Comparison of ENCODE assay signal across 10 cellular contexts in the genomic region with DNA sequence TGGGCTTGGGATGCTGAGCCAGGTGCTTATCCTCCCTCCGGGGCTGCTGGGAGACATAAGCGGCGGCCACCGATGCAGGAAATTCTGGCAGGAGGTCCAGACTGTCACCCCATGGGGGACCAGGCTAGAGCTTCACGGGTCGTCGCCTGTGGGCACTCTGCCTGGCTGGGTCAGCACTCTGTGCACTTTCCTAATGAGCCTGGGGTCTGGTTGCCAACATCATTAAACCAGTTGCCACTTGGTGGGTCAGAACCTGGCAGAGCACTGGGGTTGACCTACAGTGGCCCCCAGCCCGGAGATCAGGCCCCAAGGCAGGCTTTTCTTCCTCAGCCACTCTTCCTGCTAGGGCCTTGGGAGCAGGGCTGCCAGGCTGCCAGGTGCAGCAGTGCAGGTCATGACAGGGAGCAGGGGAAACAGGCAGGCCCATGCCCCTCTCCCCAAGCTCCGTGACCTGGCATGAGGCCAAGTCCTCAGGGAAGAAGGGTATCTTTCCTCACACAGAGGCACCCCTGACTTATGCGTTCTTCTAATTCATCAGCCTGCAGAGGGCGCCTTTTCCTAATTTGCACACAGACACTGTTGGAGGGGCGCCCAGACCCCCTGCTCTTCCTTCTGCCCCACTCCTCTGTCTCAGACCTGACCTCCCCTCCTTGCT.
A peak's percentile ranks its signal among the peaks of the same experiment; 100 is the strongest.
DNase-seq lines count a peak whose midpoint lies in the region; ATAC-seq lines count a peak whose summit lies in the region.
"Had no signal": no experiment of that assay in that cellular context is flagged by ENCODE, and none has a peak within 500 bp of the region (broad histone marks: within the 10 kb centered on the region; RNA-seq: fewer than 3 reads in every experiment).

No MANE protein-coding gene starts in this region.

- H3K27ac Mint-ChIP-seq in activated CD4-positive, alpha-beta memory T cell treated with anti-CD3 and anti-CD28 coated beads for 36 hours: no peak overlapping the region
- no peak overlapping the region for H3K27ac Mint-ChIP-seq in activated CD4-positive, alpha-beta memory T cell treated with anti-CD3 and anti-CD28 coated beads, Interleukin-2, amount 10 ng/mL, durations not matched to agents 7 days and 5 days

- H3K9me3 Mint-ChIP-seq in activated CD4-positive, alpha-beta memory T cell treated with anti-CD3 and anti-CD28 coated beads for 36 hours: no peaks in the 10 kb centered on the region
- no peaks in the 10 kb centered on the region for H3K9me3 Mint-ChIP-seq in activated CD4-positive, alpha-beta memory T cell treated with anti-CD3 and anti-CD28 coated beads, Interleukin-2, amount 10 ng/mL, durations not matched to agents 7 days and 5 days

- ATAC-seq in GM18907 (IDR thresholded peaks at IDR 0.05; ENCODE audit: unreplicated experiment): no peak
- ATAC-seq in GM18870 (IDR thresholded peaks at IDR 0.05; ENCODE audit: unreplicated experiment): no peak

- H3K36me3 Mint-ChIP-seq in activated CD4-positive, alpha-beta memory T cell treated with anti-CD3 and anti-CD28 coated beads for 36 hours: no peaks in the 10 kb centered on the region
- no peaks in the 10 kb centered on the region for H3K36me3 Mint-ChIP-seq in activated CD4-positive, alpha-beta memory T cell treated with anti-CD3 and anti-CD28 coated beads, Interleukin-2, amount 10 ng/mL, durations not matched to agents 7 days and 5 days (ENCODE audit: low read depth)

- intact Hi-C loops in activated CD4-positive, alpha-beta memory T cell treated with anti-CD3 and anti-CD28 coated beads for 36 hours (cut with micrococcal nuclease): no loop called here
- intact Hi-C loops in posterior vena cava (cut with DNase I): no loop called here

- CTCF ChIA-PET in activated CD4-positive, alpha-beta memory T cell treated with anti-CD3 and anti-CD28 coated beads for 36 hours (lab: Charles Lee): interaction anchor here (1.5 kb wide), 1 partner anchor 69 kb away, joined by 6 read pairs; no protein-coding TSS in a partner anchor
- CTCF ChIA-PET in activated CD4-positive, alpha-beta memory T cell treated with anti-CD3 and anti-CD28 coated beads, Interleukin-2, amount 10 ng/mL, durations not matched to agents 7 days and 5 days (lab: Charles Lee): interaction anchor here (1.4 kb wide), 1 partner anchor 10 kb away, joined by 4 read pairs; no protein-coding TSS in a partner anchor

- H3K27me3 Mint-ChIP-seq in activated CD4-positive, alpha-beta memory T cell treated with anti-CD3 and anti-CD28 coated beads for 36 hours: peaks cover 2% of the 10 kb centered on the region
- H3K27me3 Mint-ChIP-seq in activated CD4-positive, alpha-beta memory T cell treated with anti-CD3 and anti-CD28 coated beads, Interleukin-2, amount 10 ng/mL, durations not matched to agents 7 days and 5 days: peaks cover 7% of the 10 kb centered on the region

- peaks cover 10% of the 10 kb centered on the region for H3K4me1 Mint-ChIP-seq in activated CD4-positive, alpha-beta memory T cell treated with anti-CD3 and anti-CD28 coated beads for 36 hours (ENCODE audit: low read depth)
- no peaks in the 10 kb centered on the region for H3K4me1 Mint-ChIP-seq in activated CD4-positive, alpha-beta memory T cell treated with anti-CD3 and anti-CD28 coated beads, Interleukin-2, amount 10 ng/mL, durations not matched to agents 7 days and 5 days

- peak; percentile 18 for DNase-seq in activated CD4-positive, alpha-beta memory T cell treated with anti-CD3 and anti-CD28 coated beads for 36 hours
- DNase-seq in activated CD4-positive, alpha-beta memory T cell treated with anti-CD3 and anti-CD28 coated beads, Interleukin-2, amount 10 ng/mL, durations not matched to agents 7 days and 5 days: no peak
- DNase-seq in NAMALWA (ENCODE audit: low spot score) (peak; percentile 57), cerebellum (ENCODE audit: low spot score) (peak; percentile 17), posterior vena cava (ENCODE audit: low spot score) (peak; percentile 72)
- DNase-seq in activated CD8-positive, alpha-beta memory T cell treated with anti-CD3 and anti-CD28 coated beads, Interleukin-2, amount 50 U/mL, for 48 hours: no peak
- DNase-seq: HCEC 1CT, NCI-H187 treated with DMSO at 0.1 percent for 48 hours had no signal

- no peak overlapping the region for H3K4me3 Mint-ChIP-seq in activated CD4-positive, alpha-beta memory T cell treated with anti-CD3 and anti-CD28 coated beads for 36 hours
- no peak overlapping the region for H3K4me3 Mint-ChIP-seq in activated CD4-positive, alpha-beta memory T cell treated with anti-CD3 and anti-CD28 coated beads, Interleukin-2, amount 10 ng/mL, durations not matched to agents 7 days and 5 days

- POLR2A ChIA-PET in activated CD4-positive, alpha-beta memory T cell treated with anti-CD3 and anti-CD28 coated beads for 36 hours (lab: Charles Lee): no interaction called here
- POLR2A ChIA-PET in activated CD4-positive, alpha-beta memory T cell treated with anti-CD3 and anti-CD28 coated beads, Interleukin-2, amount 10 ng/mL, durations not matched to agents 7 days and 5 days (lab: Charles Lee): no interaction called here

Comparison
In these comparisons a context has a peak if more than half of its experiments do, and no peak if none do; other contexts are left out.
1. DNase-seq: peak in activated CD4-positive, alpha-beta memory T cell treated with anti-CD3 and anti-CD28 coated beads for 36 hours (single experiment), NAMALWA (single experiment), cerebellum (single experiment) and posterior vena cava (single experiment); none in activated CD4-positive, alpha-beta memory T cell treated with anti-CD3 and anti-CD28 coated beads, Interleukin-2, amount 10 ng/mL, durations not matched to agents 7 days and 5 days (single experiment) and activated CD8-positive, alpha-beta memory T cell treated with anti-CD3 and anti-CD28 coated beads, Interleukin-2, amount 50 U/mL, for 48 hours (single experiment).